ENCODE assay signal across 17 cellular contexts in genomic region chr19:17528610-17529009, GRCh38. TPM values are rescaled to one million over a fixed set of nuclear protein-coding genes. Genes with fewer than 3 reads are reported as not detected.
DNase-seq lines count a peak whose midpoint lies in the region; ATAC-seq and TF ChIP-seq lines count a peak whose summit lies in the region.
"Had no signal": no experiment of that assay in that cellular context is flagged by ENCODE, and none has a peak within 500 bp of the region (broad histone marks: within the 10 kb centered on the region; RNA-seq: fewer than 3 reads in every experiment).

No MANE protein-coding gene starts in this region.

- H3K27me3 Mint-ChIP-seq in WTC11 (ENCODE audit: low read depth) (peaks cover 10% of the 10 kb centered on the region; the same call in 1 of the 2 replicates), nephron progenitor cell (ENCODE audit: low read depth, poor library complexity) (peaks cover 16% of the 10 kb centered on the region)

- no peaks in the 10 kb centered on the region for H3K9me2 ChIP-seq in DOHH2 (replicated peaks; ENCODE audit: control insufficient read depth, low read length)

- H3K27me3 ChIP-seq in BLaER1 (no peaks in the 10 kb centered on the region), DOHH2 (ENCODE audit: control insufficient read depth, low read length) (no peaks in the 10 kb centered on the region)
- no peaks in the 10 kb centered on the region for H3K27me3 ChIP-seq in effector memory CD4-positive, alpha-beta T cell (replicated peaks; ENCODE audit: control insufficient read depth, insufficient read depth, low read length, poor library complexity, severe bottlenecking)

- DNase-seq in WTC11 (ENCODE audit: low spot score): no peak
- DNase-seq in nephron progenitor cell: no peak
- no peak for DNase-seq in effector memory CD4-positive, alpha-beta T cell
- no peak for DNase-seq in stimulated activated CD4-positive, alpha-beta T cell treated with anti-CD3 and anti-CD28 coated beads, Interleukin-4, amount 100 ng/mL, for 1 hour
- DNase-seq: CD8-positive, alpha-beta T cell; DMS79; NCI-H1436; NCI-H2029 treated with DMSO at 0.1 percent for 48 hours; NCI-H2171 treated with DMSO at 0.1 percent for 48 hours; NCI-H446 treated with DMSO at 0.1 percent for 48 hours; NK-92 treated with Interleukin-12 subunit alpha and Interleukin-12 subunit beta, amount 100 ng/mL, for 24 hours; PC-9 had no signal

- peaks cover 38% of the 10 kb centered on the region for H3K36me3 ChIP-seq in BLaER1
- H3K36me3 ChIP-seq in DOHH2 (ENCODE audit: control insufficient read depth, low read length): peaks cover 56% of the 10 kb centered on the region
- no peaks in the 10 kb centered on the region for H3K36me3 ChIP-seq in effector memory CD4-positive, alpha-beta T cell (ENCODE audit: control insufficient read depth, insufficient read depth, low read length)

- TF ChIP-seq CTCF in DOHH2 (IDR thresholded peaks at IDR 0.05; ENCODE audit: low read depth, low read length, poor library complexity, severe bottlenecking) (no peak), WTC11 (IDR thresholded peaks at IDR 0.05) (no peak), nephron progenitor cell (IDR thresholded peaks at IDR 0.05) (no peak)

- H3K4me2 ChIP-seq in BLaER1 (peak overlapping the region; percentile 98), DOHH2 (ENCODE audit: low read length) (peak overlapping the region; percentile 99)
- H3K4me2 ChIP-seq: GM23338, KMS-11, PC-9 had no signal

- peaks cover 14% of the 10 kb centered on the region for H3F3A ChIP-seq in DOHH2 (ENCODE audit: control insufficient read depth, insufficient read depth)

- peak overlapping the region; percentile 81; the same call in 1 of the 2 replicates for H3K9ac ChIP-seq in BLaER1
- H3K9ac ChIP-seq: KMS-11 had no signal

- H3K36me3 Mint-ChIP-seq in WTC11 (peaks cover 3% of the 10 kb centered on the region; the same call in 1 of the 2 replicates), nephron progenitor cell (ENCODE audit: low read depth) (no peaks in the 10 kb centered on the region)
- H3K36me3 Mint-ChIP-seq: CD8-positive, alpha-beta T cell had no signal

- H3K27ac Mint-ChIP-seq in WTC11 (no peak overlapping the region), nephron progenitor cell (peak overlapping the region; percentile 5)
- H3K27ac Mint-ChIP-seq: CD8-positive, alpha-beta T cell; GM23338 had no signal

- H3K79me2 ChIP-seq in DOHH2 (ENCODE audit: control insufficient read depth, low read length): peaks cover 77% of the 10 kb centered on the region

- H3K4me1 ChIP-seq in BLaER1 (peaks cover 75% of the 10 kb centered on the region), DOHH2 (ENCODE audit: control insufficient read depth, low read length) (peaks cover 70% of the 10 kb centered on the region)
- peaks cover 9% of the 10 kb centered on the region for H3K4me1 ChIP-seq in effector memory CD4-positive, alpha-beta T cell (ENCODE audit: control insufficient read depth, insufficient read depth, low read length, poor library complexity, severe bottlenecking)

- CTCF ChIA-PET in WTC11 (lab: Charles Lee): interaction anchor here (1.0 kb wide), 1 partner anchor 52 kb away, joined by 4 read pairs; no protein-coding TSS in a partner anchor

- ATAC-seq in WTC11 (no peak), HG02973 (IDR thresholded peaks at IDR 0.05; ENCODE audit: unreplicated experiment) (no peak)
- ATAC-seq: CD8-positive, alpha-beta T cell; GM23338 had no signal

- H3K9me3 Mint-ChIP-seq in WTC11 (peaks cover 9% of the 10 kb centered on the region), nephron progenitor cell (peaks cover 3% of the 10 kb centered on the region)
- H3K9me3 Mint-ChIP-seq: CD8-positive, alpha-beta T cell had no signal

- peak overlapping the region; percentile 67 for H3K4me3 ChIP-seq in BLaER1
- H3K4me3 ChIP-seq in DOHH2 (ENCODE audit: low read length): peak overlapping the region; percentile 93
- no peak overlapping the region for H3K4me3 ChIP-seq in effector memory CD4-positive, alpha-beta T cell (ENCODE audit: insufficient read depth, low read depth, low read length, poor library complexity, severe bottlenecking)
- H3K4me3 ChIP-seq: GM23338, PC-9 had no signal

- H3K4me3 Mint-ChIP-seq in WTC11: no peak overlapping the region
- H3K4me3 Mint-ChIP-seq in nephron progenitor cell: no peak overlapping the region
- H3K4me3 Mint-ChIP-seq: CD8-positive, alpha-beta T cell; GM23338 had no signal

- peaks cover 12% of the 10 kb centered on the region for H3K9me3 ChIP-seq in BLaER1
- no peaks in the 10 kb centered on the region for H3K9me3 ChIP-seq in DOHH2 (ENCODE audit: control insufficient read depth, insufficient read depth, low read length)
- H3K9me3 ChIP-seq in effector memory CD4-positive, alpha-beta T cell (ENCODE audit: control insufficient read depth, low read length): no peaks in the 10 kb centered on the region

- H3K27ac ChIP-seq in BLaER1: peak overlapping the region; percentile 99
- peak overlapping the region; percentile 94 for H3K27ac ChIP-seq in DOHH2 (ENCODE audit: low read depth, low read length)
- no peak overlapping the region for H3K27ac ChIP-seq in effector memory CD4-positive, alpha-beta T cell (ENCODE audit: insufficient read depth, low read length, poor library complexity, severe bottlenecking)
- H3K27ac ChIP-seq: KMS-11, PC-9 had no signal

- peaks cover 11% of the 10 kb centered on the region for H3K4me1 Mint-ChIP-seq in WTC11
- H3K4me1 Mint-ChIP-seq in nephron progenitor cell: no peaks in the 10 kb centered on the region

- POLR2A ChIA-PET in WTC11 (lab: Charles Lee): no interaction called here

- H4K20me1 ChIP-seq in BLaER1 (peaks cover 22% of the 10 kb centered on the region; the same call in 1 of the 2 replicates), DOHH2 (ENCODE audit: control insufficient read depth, insufficient read depth, low read depth, low read length) (no peaks in the 10 kb centered on the region; the same call in 1 of the 2 replicates)

TF ChIP-seq in WTC11, 78 proteins besides CTCF, POLR2A, EP300 and RAD21:
- TF ChIP-seq IRF1 (CRISPR knock-in tag; IDR thresholded peaks at IDR 0.05): no peak
- TF ChIP-seq GTF2I (CRISPR knock-in tag; conservative IDR thresholded peaks at IDR 0.05): peak; percentile 81; the same call in 1 of the 2 replicates

RNA-seq across cellular contexts. Expression of gene PGLS, which starts 17.2 kb away (rescaled TPM):
- total RNA-seq in WTC11 (2021): 81.7 to 108 TPM (median 108 TPM) in 3 replicates

RNA-seq across cellular contexts. Expression of gene COLGALT1, which starts 26.8 kb away (rescaled TPM):
- total RNA-seq in WTC11 (2021): 54.0 to 71.7 TPM (median 67.1 TPM) in 3 replicates

RNA-seq across cellular contexts. Expression of gene SLC27A1, which starts 58.3 kb away (rescaled TPM):
- 8.6 to 12.1 TPM (median 10.1 TPM) in 3 replicates for total RNA-seq in WTC11 (2021)
